Comparison of ENCODE assay signal across 22 cellular contexts in genomic region chr10:23193435-23194074, GRCh38. TPM values are rescaled to one million over a fixed set of nuclear protein-coding genes. Genes with fewer than 3 reads are reported as not detected.
A peak's percentile ranks its signal among the peaks of the same experiment; 100 is the strongest.
DNase-seq lines count a peak whose midpoint lies in the region; ATAC-seq and TF ChIP-seq lines count a peak whose summit lies in the region.
"Had no signal": no experiment of that assay in that cellular context is flagged by ENCODE, and none has a peak within 500 bp of the region (broad histone marks: within the 10 kb centered on the region; RNA-seq: fewer than 3 reads in every experiment).

No MANE protein-coding gene starts in this region.

- DNase-seq in T-helper 2 cell treated with Interferon-gamma antibody and Interleukin-4, amounts not matched to agents 5 μg/mL and 100 μg/mL, for 36 hours (ENCODE audit: low spot score) = no peak
- DNase-seq in T-helper 2 cell = no peak
- no peak for DNase-seq in CD8-positive, alpha-beta T cell
- DNase-seq in WTC11 (ENCODE audit: low spot score) = no peak
- DNase-seq in mesothelial cell of epicardium (ENCODE audit: low spot score in 2 of 2, unreplicated experiment in 2 of 2) = no peak
- no peak for DNase-seq in cortex of kidney (lab: John Stamatoyannopoulos, UW)
- no peak for DNase-seq in breast epithelium (ENCODE audit: low spot score in 2 of 2)
- no peak for DNase-seq in MG63
- DNase-seq: CD4-positive, alpha-beta T cell; heart left ventricle; KBM-7; mammary epithelial cell; NCI-H1694 treated with DMSO at 0.1 percent for 48 hours; nucleus accumbens; RPMI8226 had no signal

- H3K27me3 Mint-ChIP-seq in T-helper 2 cell treated with Interferon-gamma antibody and Interleukin-4, amounts not matched to agents 5 μg/mL and 100 μg/mL, for 36 hours (ENCODE audit: low read depth) = peaks cover 73% of the 10 kb centered on the region
- H3K27me3 Mint-ChIP-seq in CD8-positive, alpha-beta T cell (ENCODE audit: low read depth) = peaks cover 65% of the 10 kb centered on the region
- H3K27me3 Mint-ChIP-seq in WTC11 (ENCODE audit: low read depth) = peaks cover 98% of the 10 kb centered on the region
- peaks cover 92% of the 10 kb centered on the region for H3K27me3 Mint-ChIP-seq in mesothelial cell of epicardium (ENCODE audit: low read depth)

- TF ChIP-seq POLR2A in breast epithelium (IDR thresholded peaks at IDR 0.05) = no peak

- TF ChIP-seq CTCF in CD8-positive, alpha-beta T cell (IDR thresholded peaks at IDR 0.05) = no peak
- TF ChIP-seq CTCF in WTC11 (IDR thresholded peaks at IDR 0.05) (no peak), mesothelial cell of epicardium (IDR thresholded peaks at IDR 0.05; ENCODE audit: unreplicated experiment) (no peak), breast epithelium (IDR thresholded peaks at IDR 0.05) (no peak)

- CTCF ChIA-PET in CD8-positive, alpha-beta T cell (lab: Charles Lee) = no interaction called here
- CTCF ChIA-PET in WTC11 (lab: Charles Lee) = interaction anchor here (0.7 to 2.2 kb wide), 5 partner anchors 8 to 100 kb away, joined by 3 to 21 read pairs (median 7); no protein-coding TSS in a partner anchor

- H3K4me1 ChIP-seq in CD8-positive, alpha-beta T cell (ENCODE audit: insufficient read depth, low read length) = no peaks in the 10 kb centered on the region
- H3K4me1 ChIP-seq in breast epithelium = no peaks in the 10 kb centered on the region

- H3K4me3 ChIP-seq in CD8-positive, alpha-beta T cell (ENCODE audit: low read depth, low read length) = no peak overlapping the region
- H3K4me3 ChIP-seq in breast epithelium (no peak overlapping the region), MG63 (no peak overlapping the region)
- H3K4me3 ChIP-seq: skin epidermis, upper lobe of left lung had no signal

- no peak overlapping the region for H3K27ac ChIP-seq in CD8-positive, alpha-beta T cell (ENCODE audit: low read depth, low read length)
- no peak overlapping the region for H3K27ac ChIP-seq in breast epithelium
- H3K27ac ChIP-seq: epithelial cell of prostate, heart left ventricle, skin epidermis, upper lobe of left lung, VCaP had no signal

- no peaks in the 10 kb centered on the region for H3K36me3 Mint-ChIP-seq in T-helper 2 cell treated with Interferon-gamma antibody and Interleukin-4, amounts not matched to agents 5 μg/mL and 100 μg/mL, for 36 hours (ENCODE audit: low read depth)
- H3K36me3 Mint-ChIP-seq in CD8-positive, alpha-beta T cell = no peaks in the 10 kb centered on the region
- H3K36me3 Mint-ChIP-seq in WTC11 (no peaks in the 10 kb centered on the region), mesothelial cell of epicardium (peaks cover 1% of the 10 kb centered on the region)
- H3K36me3 Mint-ChIP-seq: activated naive CD4-positive, alpha-beta T cell treated with anti-CD3 and anti-CD28 coated beads, Interleukin-2, amount 50 U/mL, for 72 hours had no signal

- H3K36me3 ChIP-seq in CD8-positive, alpha-beta T cell (ENCODE audit: insufficient read depth, low read length) = no peaks in the 10 kb centered on the region
- no peaks in the 10 kb centered on the region for H3K36me3 ChIP-seq in breast epithelium
- H3K36me3 ChIP-seq in MG63 = no peaks in the 10 kb centered on the region
- H3K36me3 ChIP-seq: heart left ventricle, upper lobe of left lung had no signal

- H3K27ac Mint-ChIP-seq in T-helper 2 cell treated with Interferon-gamma antibody and Interleukin-4, amounts not matched to agents 5 μg/mL and 100 μg/mL, for 36 hours = peak overlapping the region; percentile 66
- H3K27ac Mint-ChIP-seq in CD8-positive, alpha-beta T cell = no peak overlapping the region
- no peak overlapping the region for H3K27ac Mint-ChIP-seq in WTC11
- no peak overlapping the region for H3K27ac Mint-ChIP-seq in mesothelial cell of epicardium
- H3K27ac Mint-ChIP-seq: CD4-positive, alpha-beta T cell had no signal

- H3K4me1 Mint-ChIP-seq in T-helper 2 cell treated with Interferon-gamma antibody and Interleukin-4, amounts not matched to agents 5 μg/mL and 100 μg/mL, for 36 hours (ENCODE audit: low read depth) = no peaks in the 10 kb centered on the region
- H3K4me1 Mint-ChIP-seq in CD8-positive, alpha-beta T cell (ENCODE audit: low read depth) = peaks cover 9% of the 10 kb centered on the region
- peaks cover 44% of the 10 kb centered on the region for H3K4me1 Mint-ChIP-seq in WTC11
- H3K4me1 Mint-ChIP-seq in mesothelial cell of epicardium = peaks cover 5% of the 10 kb centered on the region

- no peak overlapping the region for H3K4me3 Mint-ChIP-seq in T-helper 2 cell treated with Interferon-gamma antibody and Interleukin-4, amounts not matched to agents 5 μg/mL and 100 μg/mL, for 36 hours
- peak overlapping the region; percentile 23 for H3K4me3 Mint-ChIP-seq in CD8-positive, alpha-beta T cell
- H3K4me3 Mint-ChIP-seq in WTC11 (peak overlapping the region; percentile 51), mesothelial cell of epicardium (peak overlapping the region; percentile 44)
- H3K4me3 Mint-ChIP-seq: CD4-positive, alpha-beta T cell had no signal

- no peaks in the 10 kb centered on the region for H3K9me3 ChIP-seq in CD8-positive, alpha-beta T cell (ENCODE audit: low read length)
- no peaks in the 10 kb centered on the region for H3K9me3 ChIP-seq in breast epithelium
- H3K9me3 ChIP-seq in MG63 = no peaks in the 10 kb centered on the region
- H3K9me3 ChIP-seq: heart left ventricle, upper lobe of left lung had no signal

- ATAC-seq in CD8-positive, alpha-beta T cell = no peak
- ATAC-seq in WTC11 = no peak
- ATAC-seq: heart left ventricle had no signal

- intact Hi-C loops in CD8-positive, alpha-beta T cell (cut with DNase I, micrococcal nuclease) = no loop called here
- intact Hi-C loops in breast epithelium (cut with DNase I; ENCODE audit: low total_unique reads) = no loop called here

- H3K9me3 Mint-ChIP-seq in T-helper 2 cell treated with Interferon-gamma antibody and Interleukin-4, amounts not matched to agents 5 μg/mL and 100 μg/mL, for 36 hours = no peaks in the 10 kb centered on the region
- H3K9me3 Mint-ChIP-seq in CD8-positive, alpha-beta T cell = no peaks in the 10 kb centered on the region
- no peaks in the 10 kb centered on the region for H3K9me3 Mint-ChIP-seq in WTC11
- no peaks in the 10 kb centered on the region for H3K9me3 Mint-ChIP-seq in mesothelial cell of epicardium
- H3K9me3 Mint-ChIP-seq: activated naive CD4-positive, alpha-beta T cell treated with anti-CD3 and anti-CD28 coated beads, Interleukin-2, amount 50 U/mL, for 72 hours; CD4-positive, alpha-beta T cell had no signal

- POLR2A ChIA-PET in CD8-positive, alpha-beta T cell (lab: Charles Lee) = no interaction called here
- POLR2A ChIA-PET in WTC11 (lab: Charles Lee) = interaction anchor here (0.6 to 0.7 kb wide), 2 partner anchors 15 to 1373 kb away, joined by 3 to 4 read pairs; no protein-coding TSS in a partner anchor

- H3K27me3 ChIP-seq in CD8-positive, alpha-beta T cell (ENCODE audit: insufficient read depth, low read length) = no peaks in the 10 kb centered on the region
- H3K27me3 ChIP-seq in breast epithelium = peaks cover 0 to 94% of the 10 kb centered on the region in 2 donors
- H3K27me3 ChIP-seq in MG63 = peaks cover 38% of the 10 kb centered on the region

TF ChIP-seq in WTC11, 78 proteins besides CTCF, POLR2A, EP300 and RAD21 (continues in another document):
- no peak for TF ChIP-seq EMX1 (CRISPR knock-in tag; IDR thresholded peaks at IDR 0.05)
- TF ChIP-seq E2F5 (CRISPR knock-in tag; IDR thresholded peaks at IDR 0.05) = no peak
- no peak for TF ChIP-seq ZNF138 (CRISPR knock-in tag; conservative IDR thresholded peaks at IDR 0.05)
- TF ChIP-seq FOXP1 (CRISPR knock-in tag; IDR thresholded peaks at IDR 0.05; ENCODE audit: borderline replicate concordance) = no peak
- TF ChIP-seq NR1H2 (CRISPR knock-in tag; IDR thresholded peaks at IDR 0.05) = no peak
- TF ChIP-seq ZMAT4 (CRISPR knock-in tag; IDR thresholded peaks at IDR 0.05) = no peak
- no peak for TF ChIP-seq FOXJ3 (CRISPR knock-in tag; IDR thresholded peaks at IDR 0.05; ENCODE audit: borderline replicate concordance)
- TF ChIP-seq MAX (CRISPR knock-in tag; IDR thresholded peaks at IDR 0.05) = no peak
- TF ChIP-seq ETV6 (CRISPR knock-in tag; IDR thresholded peaks at IDR 0.05) = no peak
- TF ChIP-seq STAT6 (CRISPR knock-in tag; conservative IDR thresholded peaks at IDR 0.05; ENCODE audit: low read depth) = no peak

RNA-seq across cellular contexts. Expression of gene PTF1A, which starts 1.4 kb away (rescaled TPM):
- total RNA-seq in CD8-positive, alpha-beta T cell = not detected
- 0.11 TPM in 1 of 3 replicates, not detected in the others for total RNA-seq in WTC11 (2021)
- not detected in 3 replicates for total RNA-seq in mesothelial cell of epicardium
- total RNA-seq in breast epithelium = not detected
- total RNA-seq in MG63 (2014; rRNA removed; shearing (Covaris generic); ENCODE audit: low replicate concordance) = not detected in 2 replicates
- total RNA-seq: A172; activated naive CD4-positive, alpha-beta T cell treated with anti-CD3 and anti-CD28 coated beads, Interleukin-2, amount 50 U/mL, for 72 hours; CD4-positive, alpha-beta T cell; heart left ventricle; mammary epithelial cell; subcutaneous adipose tissue; upper lobe of left lung had no signal
